In the genomic region with DNA sequence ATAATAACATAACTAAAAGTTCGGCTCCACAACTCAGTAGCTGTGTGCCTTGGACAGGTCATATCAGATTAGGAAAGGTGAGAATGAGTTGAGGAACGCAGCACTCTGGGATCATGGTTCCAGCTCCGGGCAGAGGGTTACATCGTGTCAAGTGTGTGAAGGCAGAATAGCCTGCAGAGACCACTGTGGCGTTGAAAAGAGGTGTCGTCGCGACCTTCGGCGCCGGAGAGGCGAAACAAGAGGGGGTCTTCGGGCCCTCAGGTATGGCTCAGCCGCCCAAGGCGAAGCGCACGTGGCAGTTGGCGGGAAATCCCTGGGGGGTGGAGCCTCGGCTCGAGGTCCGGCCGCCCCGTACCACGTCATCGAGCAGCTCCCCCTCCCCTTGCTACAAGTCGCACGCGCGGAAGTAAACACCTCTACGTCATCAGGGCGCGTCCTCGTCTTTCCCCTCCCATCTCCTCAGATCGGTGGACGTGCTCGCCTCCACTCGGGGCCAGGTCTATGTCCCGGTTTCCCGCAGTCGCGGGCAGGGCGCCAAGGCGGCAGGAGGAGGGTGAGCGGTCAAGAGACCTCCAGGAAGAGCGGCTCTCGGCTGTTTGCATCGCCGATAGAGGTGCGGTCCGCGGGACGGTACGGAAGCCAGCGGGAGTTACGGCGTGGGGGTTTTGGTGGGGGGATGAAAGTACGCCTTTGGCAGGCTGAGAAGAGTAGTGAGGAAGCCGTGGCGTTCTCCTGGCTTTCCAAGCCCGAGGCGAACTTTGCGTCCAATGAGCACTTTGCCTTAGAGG, we compare ENCODE assay signal across 1 cellular context.
TF ChIP-seq lines count a peak whose summit lies in the region.

A gene with protein sequence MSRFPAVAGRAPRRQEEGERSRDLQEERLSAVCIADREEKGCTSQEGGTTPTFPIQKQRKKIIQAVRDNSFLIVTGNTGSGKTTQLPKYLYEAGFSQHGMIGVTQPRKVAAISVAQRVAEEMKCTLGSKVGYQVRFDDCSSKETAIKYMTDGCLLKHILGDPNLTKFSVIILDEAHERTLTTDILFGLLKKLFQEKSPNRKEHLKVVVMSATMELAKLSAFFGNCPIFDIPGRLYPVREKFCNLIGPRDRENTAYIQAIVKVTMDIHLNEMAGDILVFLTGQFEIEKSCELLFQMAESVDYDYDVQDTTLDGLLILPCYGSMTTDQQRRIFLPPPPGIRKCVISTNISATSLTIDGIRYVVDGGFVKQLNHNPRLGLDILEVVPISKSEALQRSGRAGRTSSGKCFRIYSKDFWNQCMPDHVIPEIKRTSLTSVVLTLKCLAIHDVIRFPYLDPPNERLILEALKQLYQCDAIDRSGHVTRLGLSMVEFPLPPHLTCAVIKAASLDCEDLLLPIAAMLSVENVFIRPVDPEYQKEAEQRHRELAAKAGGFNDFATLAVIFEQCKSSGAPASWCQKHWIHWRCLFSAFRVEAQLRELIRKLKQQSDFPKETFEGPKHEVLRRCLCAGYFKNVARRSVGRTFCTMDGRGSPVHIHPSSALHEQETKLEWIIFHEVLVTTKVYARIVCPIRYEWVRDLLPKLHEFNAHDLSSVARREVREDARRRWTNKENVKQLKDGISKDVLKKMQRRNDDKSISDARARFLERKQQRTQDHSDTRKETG (plus strand): TSS at position 440 of the 788 bp plus-strand sequence. CDS start 62 bp downstream, at position 502.

TF ChIP-seq in HepG2, 621 proteins besides CTCF, POLR2A, EP300 and RAD21 (continued from another document and continues in another):
- no peak for TF ChIP-seq ZBED4 (CRISPR knock-in tag; IDR thresholded peaks at IDR 0.05; ENCODE audit: borderline replicate concordance)
- no peak for TF ChIP-seq ZNF570 (CRISPR knock-in tag; IDR thresholded peaks at IDR 0.05; ENCODE audit: borderline replicate concordance)
- no peak for TF ChIP-seq NPAS2 (CRISPR knock-in tag; IDR thresholded peaks at IDR 0.05; ENCODE audit: borderline replicate concordance)
- peak; percentile 97 for TF ChIP-seq HES4 (CRISPR knock-in tag; IDR thresholded peaks at IDR 0.05; ENCODE audit: borderline replicate concordance)
- peak; percentile 51; the same call in 1 of the 2 replicates for TF ChIP-seq ZC3H4 (CRISPR knock-in tag; IDR thresholded peaks at IDR 0.05; ENCODE audit: borderline replicate concordance)
- TF ChIP-seq ZNF503 (CRISPR knock-in tag; IDR thresholded peaks at IDR 0.05) = peak; percentile 78
- TF ChIP-seq XBP1 (CRISPR knock-in tag; IDR thresholded peaks at IDR 0.05) = no peak
- no peak for TF ChIP-seq MAFF (IDR thresholded peaks at IDR 0.05; ENCODE audit: low read depth, low read length)
- TF ChIP-seq ZNF362 (CRISPR knock-in tag; IDR thresholded peaks at IDR 0.05; ENCODE audit: borderline replicate concordance) = peak; percentile 55; the same call in 1 of the 2 replicates
- peak; percentile 92 for TF ChIP-seq ZNF883 (CRISPR knock-in tag; IDR thresholded peaks at IDR 0.05; ENCODE audit: not compliant biosample characterization)
- no peak for TF ChIP-seq SNAI1 (CRISPR knock-in tag; IDR thresholded peaks at IDR 0.05; ENCODE audit: borderline replicate concordance)
- peak; percentile 9 for TF ChIP-seq ZNF879 (CRISPR knock-in tag; IDR thresholded peaks at IDR 0.05)
- TF ChIP-seq ZNF562 (CRISPR knock-in tag; IDR thresholded peaks at IDR 0.05; ENCODE audit: borderline replicate concordance) = peak; percentile 89; the same call in 1 of the 2 replicates
- no peak for TF ChIP-seq SMC3 (IDR thresholded peaks at IDR 0.05; ENCODE audit: low read length)
- TF ChIP-seq ZNF501 (CRISPR knock-in tag; IDR thresholded peaks at IDR 0.05) = peak; percentile 98
- 0 out of 2 replicates have a peak, but pooled peaks have one; percentile 74 for TF ChIP-seq ZMAT3 (CRISPR knock-in tag; conservative IDR thresholded peaks at IDR 0.05)
- TF ChIP-seq NR1H2 (CRISPR knock-in tag; IDR thresholded peaks at IDR 0.05; ENCODE audit: borderline replicate concordance, low read depth) = peak; percentile 43; the same call in 1 of the 2 replicates
- TF ChIP-seq SP140L (CRISPR knock-in tag; IDR thresholded peaks at IDR 0.05; ENCODE audit: borderline replicate concordance) = no peak
- TF ChIP-seq, protein P1, sequence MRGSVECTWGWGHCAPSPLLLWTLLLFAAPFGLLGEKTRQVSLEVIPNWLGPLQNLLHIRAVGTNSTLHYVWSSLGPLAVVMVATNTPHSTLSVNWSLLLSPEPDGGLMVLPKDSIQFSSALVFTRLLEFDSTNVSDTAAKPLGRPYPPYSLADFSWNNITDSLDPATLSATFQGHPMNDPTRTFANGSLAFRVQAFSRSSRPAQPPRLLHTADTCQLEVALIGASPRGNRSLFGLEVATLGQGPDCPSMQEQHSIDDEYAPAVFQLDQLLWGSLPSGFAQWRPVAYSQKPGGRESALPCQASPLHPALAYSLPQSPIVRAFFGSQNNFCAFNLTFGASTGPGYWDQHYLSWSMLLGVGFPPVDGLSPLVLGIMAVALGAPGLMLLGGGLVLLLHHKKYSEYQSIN (CRISPR knock-in tag; IDR thresholded peaks at IDR 0.05; ENCODE audit: borderline replicate concordance) = no peak
- TF ChIP-seq ZNF713 (CRISPR knock-in tag; IDR thresholded peaks at IDR 0.05) = no peak
- TF ChIP-seq SUZ12 (IDR thresholded peaks at IDR 0.05; ENCODE audit: low read depth, low read length) = no peak
- TF ChIP-seq AHR (CRISPR knock-in tag; IDR thresholded peaks at IDR 0.05) = peak; percentile 77
- TF ChIP-seq ZBTB7B (CRISPR knock-in tag; IDR thresholded peaks at IDR 0.05) = peak; percentile 63; the same call in 1 of the 2 replicates
- TF ChIP-seq NR2F2 (IDR thresholded peaks at IDR 0.05; ENCODE audit: borderline replicate concordance, low read depth) = no peak; the same call in 1 of the 2 replicates
- peak; percentile 94; the same call in 1 of the 2 replicates for TF ChIP-seq ZFP41 (CRISPR knock-in tag; IDR thresholded peaks at IDR 0.05; ENCODE audit: borderline replicate concordance)
- TF ChIP-seq SP5 (CRISPR knock-in tag; IDR thresholded peaks at IDR 0.05; ENCODE audit: borderline replicate concordance, low read depth) = 0 out of 2 replicates have a peak, but pooled peaks have one; percentile 36
- no peak for TF ChIP-seq KAT2B (IDR thresholded peaks at IDR 0.05; ENCODE audit: borderline replicate concordance, low read depth, low read length)
- no peak; the same call in 1 of the 2 replicates for TF ChIP-seq ZNF558 (CRISPR knock-in tag; IDR thresholded peaks at IDR 0.05; ENCODE audit: borderline replicate concordance)
- 0 out of 2 replicates have a peak, but pooled peaks have one; percentile 11 for TF ChIP-seq HMG20B (CRISPR knock-in tag; conservative IDR thresholded peaks at IDR 0.05)
- TF ChIP-seq ZNF552 (CRISPR knock-in tag; IDR thresholded peaks at IDR 0.05; ENCODE audit: borderline replicate concordance) = peak; percentile 98
- TF ChIP-seq SNAPC4 (CRISPR knock-in tag; IDR thresholded peaks at IDR 0.05) = no peak
- 0 out of 2 replicates have a peak, but pooled peaks have one; percentile 17 for TF ChIP-seq MLX (CRISPR knock-in tag; IDR thresholded peaks at IDR 0.05)
- peak; percentile 82 for TF ChIP-seq POLR2AphosphoS5 (IDR thresholded peaks at IDR 0.05; ENCODE audit: low read depth, low read length)
- TF ChIP-seq, protein P2, sequence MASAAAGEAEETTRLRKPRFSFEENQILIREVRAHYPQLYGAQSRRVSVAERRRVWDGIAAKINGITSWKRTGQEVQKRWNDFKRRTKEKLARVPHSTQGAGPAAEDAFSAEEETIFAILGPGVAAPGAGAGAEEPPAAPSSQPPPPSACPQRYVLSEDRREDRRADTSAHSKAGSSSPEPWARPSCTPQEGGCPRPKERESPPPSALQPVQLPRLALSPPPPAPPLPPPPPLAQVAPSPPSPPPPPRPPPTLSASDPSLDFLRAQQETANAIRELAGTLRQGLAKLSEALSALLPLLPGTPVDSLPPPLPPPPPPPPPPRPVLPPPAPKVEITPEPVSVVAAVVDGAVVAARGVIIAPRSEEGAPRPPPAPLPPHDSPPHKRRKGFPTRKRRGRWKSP (CRISPR knock-in tag; IDR thresholded peaks at IDR 0.05) = peak; percentile 96
- TF ChIP-seq CCDC6 (CRISPR knock-in tag; IDR thresholded peaks at IDR 0.05) = peak; percentile 99
- peak; percentile 94 for TF ChIP-seq ZNF607 (CRISPR knock-in tag; IDR thresholded peaks at IDR 0.05; ENCODE audit: borderline replicate concordance)
- TF ChIP-seq RXRB (CRISPR knock-in tag; IDR thresholded peaks at IDR 0.05; ENCODE audit: borderline replicate concordance) = peak; percentile 72
